8 cellular contexts compared by ENCODE assay signal in the genomic region with DNA sequence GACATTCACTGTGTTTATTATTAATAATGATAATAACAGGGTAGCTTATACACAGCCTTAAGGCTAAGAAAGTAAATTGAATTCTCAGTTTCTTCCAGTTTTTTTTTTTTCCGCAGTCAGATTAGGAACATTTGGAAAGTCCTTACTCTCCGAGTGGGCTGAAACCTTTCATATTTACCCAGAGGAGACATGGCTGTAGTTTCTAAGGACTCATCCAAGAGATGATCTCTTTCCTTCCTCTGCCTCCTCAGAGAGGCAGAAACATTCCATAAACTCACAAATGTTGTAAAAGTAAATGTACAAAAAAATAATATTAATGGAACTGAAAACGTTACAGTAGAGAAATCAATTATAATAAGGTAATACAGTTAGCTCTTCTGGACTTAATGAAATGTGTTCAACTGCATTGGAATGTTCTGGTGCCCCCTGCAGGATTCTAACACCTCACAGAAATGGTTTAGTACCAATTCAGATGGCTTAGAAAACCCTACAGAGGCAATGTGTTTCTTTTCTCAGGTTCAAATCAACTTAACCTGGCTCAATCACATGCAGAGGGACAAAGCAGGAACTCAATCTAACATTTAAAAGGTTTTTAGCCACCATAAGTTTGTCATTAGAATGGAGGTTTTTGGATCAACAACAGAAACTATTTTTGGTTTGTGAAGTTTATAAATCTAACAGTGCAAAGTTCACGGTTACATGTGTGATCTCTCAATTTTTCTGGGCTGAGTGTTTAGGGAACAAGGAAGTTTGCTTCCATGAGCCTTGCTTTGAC.
DNase-seq lines count a peak whose midpoint lies in the region; ATAC-seq and TF ChIP-seq lines count a peak whose summit lies in the region.

No MANE protein-coding gene starts in this region.

- CTCF ChIA-PET in Panc1 (lab: Charles Lee) = interaction anchor here (0.6 to 1.9 kb wide), 3 partner anchors 17 to 509 kb away, joined by 3 to 5 read pairs (median 4); no protein-coding TSS in a partner anchor

- no peaks in the 10 kb centered on the region for H3K9me3 ChIP-seq in Panc1 (ENCODE audit: control insufficient read depth, insufficient read depth, low read depth, low read length)

- no peaks in the 10 kb centered on the region for H3K4me1 ChIP-seq in Panc1 (ENCODE audit: control insufficient read depth, insufficient read depth, low read length)

- peak; percentile 76; the same call in 1 of the 2 replicates for TF ChIP-seq CTCF in Panc1 (IDR thresholded peaks at IDR 0.05)

- ATAC-seq in GM19452 (IDR thresholded peaks at IDR 0.05; ENCODE audit: unreplicated experiment) (peak; percentile 86), Panc1 (peak; percentile 86), sciatic nerve (peak; percentile 87)

- POLR2A ChIA-PET in Panc1 (lab: Charles Lee) = no interaction called here

- DNase-seq in DMS 273 treated with DMSO at 0.1 percent for 48 hours (lab: John Stamatoyannopoulos, UW) = peak; percentile 19
- peak; percentile 9 for DNase-seq in HS-27A (ENCODE audit: low read depth)
- peak; percentile 46 for DNase-seq in Panc1 (ENCODE audit: low read depth, low spot score)
- peak; percentile 52 for DNase-seq in activated gamma-delta T cell treated with anti-CD3 and anti-CD28 coated beads, Interleukin-2, amount 50 U/mL, for 16 hours (ENCODE audit: low read depth)
- DNase-seq in glomerular visceral epithelial cell (ENCODE audit: extremely low spot score) = peak; percentile 52
- DNase-seq in sciatic nerve (ENCODE audit: low spot score) = no peak
- DNase-seq in cortex of kidney (lab: John Stamatoyannopoulos, UW) = no peak

- intact Hi-C loops in Panc1 (cut with micrococcal nuclease; ENCODE audit: unreplicated experiment) (no loop called here), sciatic nerve (cut with DNase I) (no loop called here)

- H3K4me3 ChIP-seq in Panc1 (ENCODE audit: low read depth in 2 of 2, low read length in 2 of 2) = no peak overlapping the region

- H3K36me3 ChIP-seq in Panc1 (ENCODE audit: control insufficient read depth, insufficient read depth, low read length) = no peaks in the 10 kb centered on the region

- no TSS peak for BruUV-seq in Panc1 (replicated peaks; lab: Mats Ljungman, UMichigan)

- H3K27ac ChIP-seq in Panc1 (ENCODE audit: low read length) = no peak overlapping the region

- in situ Hi-C loops in Panc1 (cut with HindIII; ENCODE audit: low pct_unique_long_range_greater_than_20kb, low sequenced_read_pairs) = no loop called here

- H3K27me3 ChIP-seq in Panc1 (ENCODE audit: control insufficient read depth, insufficient read depth, low read length) = peaks cover 11% of the 10 kb centered on the region

Comparison
In these comparisons a context has a peak if more than half of its experiments do, and no peak if none do; other contexts are left out.
1. DNase-seq: peak in DMS 273 treated with DMSO at 0.1 percent for 48 hours (single experiment), HS-27A (single experiment), Panc1 (single experiment), activated gamma-delta T cell treated with anti-CD3 and anti-CD28 coated beads, Interleukin-2, amount 50 U/mL, for 16 hours (single experiment) and glomerular visceral epithelial cell (single experiment); none in sciatic nerve (single experiment) and cortex of kidney (single experiment).
2. Peak in every context shown above with its lines, with median percentiles within 50 percentile points of each other: ATAC-seq.